Comparison of ENCODE assay signal across 8 cellular contexts in the genomic region with DNA sequence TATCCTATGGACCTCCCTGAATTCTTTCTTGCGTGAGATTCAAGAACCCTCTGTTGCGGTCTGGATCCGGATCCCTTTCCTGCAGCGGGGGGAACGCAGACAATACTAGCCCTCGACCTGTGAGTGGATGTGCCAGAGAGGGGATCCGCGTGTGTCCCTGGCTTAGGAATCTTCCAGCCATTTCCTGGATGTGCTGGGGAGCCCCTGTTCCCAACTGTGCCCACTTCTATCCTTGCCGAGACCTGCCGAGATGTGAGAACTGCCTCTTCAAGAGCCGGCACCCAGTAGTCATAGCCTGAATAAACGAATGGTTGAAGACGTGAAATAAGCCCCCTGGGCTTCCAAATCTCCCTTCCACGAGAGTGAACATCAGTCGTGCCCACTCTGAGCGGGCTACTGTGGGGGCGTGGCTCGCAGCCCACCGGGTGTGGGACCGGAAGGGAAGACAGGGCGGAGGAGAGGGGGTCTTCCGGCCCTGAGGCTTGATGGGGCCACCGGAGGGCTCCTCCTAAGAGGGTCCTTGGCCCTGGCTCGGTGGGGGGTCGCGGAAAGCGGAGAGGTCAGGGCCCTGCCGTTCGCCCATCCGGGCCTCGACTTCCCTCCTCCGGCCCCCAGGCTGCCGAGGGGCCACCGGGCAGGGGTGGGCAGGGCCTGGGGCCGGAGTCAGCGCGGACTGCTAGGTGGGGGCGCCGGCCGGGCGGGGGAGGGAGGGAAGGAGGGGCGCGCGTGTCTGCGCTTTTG. TPM values are rescaled to one million over a fixed set of nuclear protein-coding genes. Genes with fewer than 3 reads are reported as not detected.
DNase-seq lines count a peak whose midpoint lies in the region; ATAC-seq, FAIRE-seq and TF ChIP-seq lines count a peak whose summit lies in the region.

No MANE protein-coding gene starts in this region.

- H3K27me3 ChIP-seq in astrocyte (ENCODE audit: insufficient read depth, low read length) (peaks cover 4% of the 10 kb centered on the region), thoracic aorta (replicated peaks; ENCODE audit: insufficient read depth) (no peaks in the 10 kb centered on the region)

- peak overlapping the region; percentile 96 for H3K4me2 ChIP-seq in astrocyte (ENCODE audit: low read length)

- TF ChIP-seq CTCF in astrocyte (IDR thresholded peaks at IDR 0.05; ENCODE audit: insufficient read depth, low read depth, low read length) (no peak), thoracic aorta (IDR thresholded peaks at IDR 0.05) (no peak)

- no peaks in the 10 kb centered on the region for H3K79me2 ChIP-seq in astrocyte (ENCODE audit: insufficient read depth, low read length)

- no peaks in the 10 kb centered on the region for H3K36me3 ChIP-seq in astrocyte (ENCODE audit: insufficient read depth, low read length)
- peaks cover 3% of the 10 kb centered on the region for H3K36me3 ChIP-seq in thoracic aorta

- peaks cover 2% of the 10 kb centered on the region for H3K9me3 Mint-ChIP-seq in astrocyte (ENCODE audit: unreplicated experiment)

- peak overlapping the region; percentile 74 for H3K9ac ChIP-seq in astrocyte (ENCODE audit: low read length)

- peaks cover 7% of the 10 kb centered on the region for H3K36me3 Mint-ChIP-seq in astrocyte (ENCODE audit: low read depth, unreplicated experiment)

- DNase-seq in D341Med (ENCODE audit: low spot score) (peak; percentile 30), astrocyte (ENCODE audit: low read depth) (no peak), left colon (no peak), thoracic aorta (ENCODE audit: low spot score) (no peak), NCI-H524 treated with DMSO at 0.1 percent for 48 hours (lab: John Stamatoyannopoulos, UW) (no peak), SW 1271 (lab: John Stamatoyannopoulos, UW) (no peak)
- no peak for DNase-seq in activated effector memory CD4-positive, alpha-beta T cell treated with Interleukin-2 at 50 U/mL for 16 hours

- H3K4me3 ChIP-seq in astrocyte (ENCODE audit: insufficient read depth, low read depth, low read length) (peak overlapping the region; percentile 69), thoracic aorta (peak overlapping the region; percentile 87)

- H4K20me1 ChIP-seq in astrocyte (ENCODE audit: insufficient read depth, low read length) = no peaks in the 10 kb centered on the region

- peaks cover 9% of the 10 kb centered on the region for H3K4me1 Mint-ChIP-seq in astrocyte (ENCODE audit: low read depth, unreplicated experiment)

- H3K27ac ChIP-seq in astrocyte (ENCODE audit: low read depth, low read length) (no peak overlapping the region), thoracic aorta (peak overlapping the region; percentile 30 to 62)

- intact Hi-C loops in left colon (cut with DNase I, micrococcal nuclease) = loop anchor here in 1 of 2 donors (5.0 kb wide), 1 partner anchor 52 kb away; no protein-coding TSS in a partner anchor

- ATAC-seq in HG02759 (IDR thresholded peaks at IDR 0.05; ENCODE audit: unreplicated experiment) (peak; percentile 13), left colon (peak; percentile 11), thoracic aorta (ENCODE audit: insufficient number of reproducible peaks, low FRiP score, low read depth) (no peak)

- FAIRE-seq in astrocyte (lab: Jason Lieb, UNC) = no peak

- peaks cover 10% of the 10 kb centered on the region for H3K4me1 ChIP-seq in astrocyte (ENCODE audit: insufficient read depth, low read length)
- H3K4me1 ChIP-seq in thoracic aorta (ENCODE audit: control insufficient read depth in 1 of 2, low read depth in 2 of 2) = peaks cover 6 to 22% of the 10 kb centered on the region in 2 donors

- peak overlapping the region; percentile 96 for H2AFZ ChIP-seq in astrocyte (ENCODE audit: low read depth, low read length)

- no peaks in the 10 kb centered on the region for H3K9me3 ChIP-seq in astrocyte (ENCODE audit: insufficient read depth, low read depth, low read length)
- no peaks in the 10 kb centered on the region for H3K9me3 ChIP-seq in thoracic aorta

- H3K27ac Mint-ChIP-seq in astrocyte (ENCODE audit: unreplicated experiment) = peak overlapping the region; percentile 48

- peak overlapping the region; percentile 86 for H3K4me3 Mint-ChIP-seq in astrocyte (ENCODE audit: unreplicated experiment)

- peaks cover 9% of the 10 kb centered on the region for H3K27me3 Mint-ChIP-seq in astrocyte (ENCODE audit: low read depth, unreplicated experiment)

RNA-seq across cellular contexts. Expression of gene CCDC136, which starts 1.3 kb away (rescaled TPM):
- total RNA-seq in astrocyte (14.4 and 14.9 TPM in 2 replicates), left colon (1 to 10 TPM; 1.5 to 5.6 TPM), thoracic aorta (10 to 100 TPM; 29.3 to 34.7 TPM)

RNA-seq across cellular contexts. Expression of gene OPN1SW, which starts 14.9 kb away (rescaled TPM):
- not detected in 2 replicates for total RNA-seq in astrocyte
- not detected for total RNA-seq in left colon
- not detected for total RNA-seq in thoracic aorta

RNA-seq across cellular contexts. Expression of gene FLNC, which starts 39.7 kb away (rescaled TPM):
- total RNA-seq in astrocyte = 308 and 364 TPM in 2 replicates
- 10 to 100 TPM in 1 of 2 donors, 1 to 10 TPM in 1; 2.4 to 41.4 TPM for total RNA-seq in left colon
- 100 to 1,000 TPM; 157 to 273 TPM for total RNA-seq in thoracic aorta

RNA-seq across cellular contexts. Expression of gene CALU, which starts 51.3 kb away (rescaled TPM):
- total RNA-seq in astrocyte (670 and 732 TPM in 2 replicates), left colon (10 to 100 TPM; 36.3 to 42.6 TPM), thoracic aorta (100 to 1,000 TPM; 204 to 255 TPM)
